In genomic region chr7:151062399-151063211, GRCh38 we compare ENCODE assay signal across 1 cellular context.
TF ChIP-seq lines count a peak whose summit lies in the region.

No MANE protein-coding gene starts in this region.

TF ChIP-seq in HepG2, 621 proteins besides CTCF, POLR2A, EP300 and RAD21 (continued from another document and continues in another):
- TF ChIP-seq, protein P1, sequence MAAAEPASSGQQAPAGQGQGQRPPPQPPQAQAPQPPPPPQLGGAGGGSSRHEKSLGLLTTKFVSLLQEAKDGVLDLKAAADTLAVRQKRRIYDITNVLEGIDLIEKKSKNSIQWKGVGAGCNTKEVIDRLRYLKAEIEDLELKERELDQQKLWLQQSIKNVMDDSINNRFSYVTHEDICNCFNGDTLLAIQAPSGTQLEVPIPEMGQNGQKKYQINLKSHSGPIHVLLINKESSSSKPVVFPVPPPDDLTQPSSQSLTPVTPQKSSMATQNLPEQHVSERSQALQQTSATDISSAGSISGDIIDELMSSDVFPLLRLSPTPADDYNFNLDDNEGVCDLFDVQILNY (CRISPR knock-in tag; conservative IDR thresholded peaks at IDR 0.05): no peak
- TF ChIP-seq PCBP1 (IDR thresholded peaks at IDR 0.05; ENCODE audit: borderline replicate concordance, low read depth, low read length) (no peak), SRSF9 (IDR thresholded peaks at IDR 0.05; ENCODE audit: borderline replicate concordance, insufficient read depth, low read depth, low read length, poor library complexity, severe bottlenecking) (no peak), JUND (CRISPR knock-in tag; IDR thresholded peaks at IDR 0.05) (no peak), HDAC2 (CRISPR knock-in tag; IDR thresholded peaks at IDR 0.05) (no peak), NPAS2 (CRISPR knock-in tag; IDR thresholded peaks at IDR 0.05; ENCODE audit: borderline replicate concordance) (no peak), ZNF431 (CRISPR knock-in tag; IDR thresholded peaks at IDR 0.05; ENCODE audit: borderline replicate concordance, low read depth) (no peak), MYPOP (CRISPR knock-in tag; IDR thresholded peaks at IDR 0.05) (no peak), ZNF891 (CRISPR knock-in tag; IDR thresholded peaks at IDR 0.05) (no peak), NKX3-1 (CRISPR knock-in tag; IDR thresholded peaks at IDR 0.05) (no peak), ZNF746 (CRISPR knock-in tag; IDR thresholded peaks at IDR 0.05) (0 out of 2 replicates have a peak, but pooled peaks have one; percentile 34), PRMT3 (CRISPR knock-in tag; IDR thresholded peaks at IDR 0.05; ENCODE audit: borderline replicate concordance, low read depth) (no peak), ZFP37 (CRISPR knock-in tag; IDR thresholded peaks at IDR 0.05; ENCODE audit: borderline replicate concordance) (no peak), ZNF850 (CRISPR knock-in tag; conservative IDR thresholded peaks at IDR 0.05) (no peak), ZNF30 (CRISPR knock-in tag; IDR thresholded peaks at IDR 0.05) (no peak), ZNF44 (CRISPR knock-in tag; IDR thresholded peaks at IDR 0.05) (no peak), THAP9 (CRISPR knock-in tag; IDR thresholded peaks at IDR 0.05; ENCODE audit: borderline replicate concordance) (peak; percentile 66; the same call in 1 of the 2 replicates), SMAD1 (CRISPR knock-in tag; IDR thresholded peaks at IDR 0.05; ENCODE audit: borderline replicate concordance, low read depth) (no peak), FOXC1 (CRISPR knock-in tag; IDR thresholded peaks at IDR 0.05; ENCODE audit: borderline replicate concordance) (peak; percentile 50; the same call in 1 of the 2 replicates), GATA4 (IDR thresholded peaks at IDR 0.05; ENCODE audit: borderline replicate concordance, low read depth) (peak; percentile 46), ZNF335 (CRISPR knock-in tag; IDR thresholded peaks at IDR 0.05) (no peak), YY1 (IDR thresholded peaks at IDR 0.05; ENCODE audit: insufficient read depth, insufficient replicate concordance, low read depth, low read length) (peak; percentile 54), NCOR1 (IDR thresholded peaks at IDR 0.05; ENCODE audit: borderline replicate concordance, low read length) (peak; percentile 64; the same call in 1 of the 2 replicates), EHMT2 (IDR thresholded peaks at IDR 0.05; ENCODE audit: borderline replicate concordance, low read depth, low read length) (no peak), TOPORS (CRISPR knock-in tag; IDR thresholded peaks at IDR 0.05) (no peak), ZNF552 (CRISPR knock-in tag; IDR thresholded peaks at IDR 0.05; ENCODE audit: borderline replicate concordance) (no peak), SOX5 (CRISPR knock-in tag; IDR thresholded peaks at IDR 0.05; ENCODE audit: borderline replicate concordance) (no peak; the same call in 1 of the 2 replicates), KLF6 (CRISPR knock-in tag; IDR thresholded peaks at IDR 0.05) (no peak), HOXA9 (CRISPR knock-in tag; IDR thresholded peaks at IDR 0.05; ENCODE audit: borderline replicate concordance) (no peak), ZNF292 (CRISPR knock-in tag; IDR thresholded peaks at IDR 0.05; ENCODE audit: borderline replicate concordance, low read depth) (no peak), TCF12 (IDR thresholded peaks at IDR 0.05) (no peak), TCF12 (CRISPR knock-in tag; IDR thresholded peaks at IDR 0.05) (0 out of 2 replicates have a peak, but pooled peaks have one; percentile 1), KLF12 (CRISPR knock-in tag; IDR thresholded peaks at IDR 0.05; ENCODE audit: borderline replicate concordance) (no peak), RARA (CRISPR knock-in tag; IDR thresholded peaks at IDR 0.05) (peak; percentile 38), AKNA (CRISPR knock-in tag; IDR thresholded peaks at IDR 0.05; ENCODE audit: borderline replicate concordance) (no peak)
- TF ChIP-seq, protein P2, sequence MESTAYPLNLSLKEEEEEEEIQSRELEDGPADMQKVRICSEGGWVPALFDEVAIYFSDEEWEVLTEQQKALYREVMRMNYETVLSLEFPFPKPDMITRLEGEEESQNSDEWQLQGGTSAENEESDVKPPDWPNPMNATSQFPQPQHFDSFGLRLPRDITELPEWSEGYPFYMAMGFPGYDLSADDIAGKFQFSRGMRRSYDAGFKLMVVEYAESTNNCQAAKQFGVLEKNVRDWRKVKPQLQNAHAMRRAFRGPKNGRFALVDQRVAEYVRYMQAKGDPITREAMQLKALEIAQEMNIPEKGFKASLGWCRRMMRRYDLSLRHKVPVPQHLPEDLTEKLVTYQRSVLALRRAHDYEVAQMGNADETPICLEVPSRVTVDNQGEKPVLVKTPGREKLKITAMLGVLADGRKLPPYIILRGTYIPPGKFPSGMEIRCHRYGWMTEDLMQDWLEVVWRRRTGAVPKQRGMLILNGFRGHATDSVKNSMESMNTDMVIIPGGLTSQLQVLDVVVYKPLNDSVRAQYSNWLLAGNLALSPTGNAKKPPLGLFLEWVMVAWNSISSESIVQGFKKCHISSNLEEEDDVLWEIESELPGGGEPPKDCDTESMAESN (CRISPR knock-in tag; conservative IDR thresholded peaks at IDR 0.05): peak; percentile 47; the same call in 1 of the 2 replicates
- TF ChIP-seq, protein P3, sequence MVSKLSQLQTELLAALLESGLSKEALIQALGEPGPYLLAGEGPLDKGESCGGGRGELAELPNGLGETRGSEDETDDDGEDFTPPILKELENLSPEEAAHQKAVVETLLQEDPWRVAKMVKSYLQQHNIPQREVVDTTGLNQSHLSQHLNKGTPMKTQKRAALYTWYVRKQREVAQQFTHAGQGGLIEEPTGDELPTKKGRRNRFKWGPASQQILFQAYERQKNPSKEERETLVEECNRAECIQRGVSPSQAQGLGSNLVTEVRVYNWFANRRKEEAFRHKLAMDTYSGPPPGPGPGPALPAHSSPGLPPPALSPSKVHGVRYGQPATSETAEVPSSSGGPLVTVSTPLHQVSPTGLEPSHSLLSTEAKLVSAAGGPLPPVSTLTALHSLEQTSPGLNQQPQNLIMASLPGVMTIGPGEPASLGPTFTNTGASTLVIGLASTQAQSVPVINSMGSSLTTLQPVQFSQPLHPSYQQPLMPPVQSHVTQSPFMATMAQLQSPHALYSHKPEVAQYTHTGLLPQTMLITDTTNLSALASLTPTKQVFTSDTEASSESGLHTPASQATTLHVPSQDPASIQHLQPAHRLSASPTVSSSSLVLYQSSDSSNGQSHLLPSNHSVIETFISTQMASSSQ (IDR thresholded peaks at IDR 0.05; ENCODE audit: low read depth): peak; percentile 96
- TF ChIP-seq, protein P3 (CRISPR knock-in tag; IDR thresholded peaks at IDR 0.05; ENCODE audit: borderline replicate concordance): peak; percentile 98
- TF ChIP-seq, protein P4, sequence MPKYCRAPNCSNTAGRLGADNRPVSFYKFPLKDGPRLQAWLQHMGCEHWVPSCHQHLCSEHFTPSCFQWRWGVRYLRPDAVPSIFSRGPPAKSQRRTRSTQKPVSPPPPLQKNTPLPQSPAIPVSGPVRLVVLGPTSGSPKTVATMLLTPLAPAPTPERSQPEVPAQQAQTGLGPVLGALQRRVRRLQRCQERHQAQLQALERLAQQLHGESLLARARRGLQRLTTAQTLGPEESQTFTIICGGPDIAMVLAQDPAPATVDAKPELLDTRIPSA (CRISPR knock-in tag; IDR thresholded peaks at IDR 0.05; ENCODE audit: borderline replicate concordance): no peak
- TF ChIP-seq, protein P5, sequence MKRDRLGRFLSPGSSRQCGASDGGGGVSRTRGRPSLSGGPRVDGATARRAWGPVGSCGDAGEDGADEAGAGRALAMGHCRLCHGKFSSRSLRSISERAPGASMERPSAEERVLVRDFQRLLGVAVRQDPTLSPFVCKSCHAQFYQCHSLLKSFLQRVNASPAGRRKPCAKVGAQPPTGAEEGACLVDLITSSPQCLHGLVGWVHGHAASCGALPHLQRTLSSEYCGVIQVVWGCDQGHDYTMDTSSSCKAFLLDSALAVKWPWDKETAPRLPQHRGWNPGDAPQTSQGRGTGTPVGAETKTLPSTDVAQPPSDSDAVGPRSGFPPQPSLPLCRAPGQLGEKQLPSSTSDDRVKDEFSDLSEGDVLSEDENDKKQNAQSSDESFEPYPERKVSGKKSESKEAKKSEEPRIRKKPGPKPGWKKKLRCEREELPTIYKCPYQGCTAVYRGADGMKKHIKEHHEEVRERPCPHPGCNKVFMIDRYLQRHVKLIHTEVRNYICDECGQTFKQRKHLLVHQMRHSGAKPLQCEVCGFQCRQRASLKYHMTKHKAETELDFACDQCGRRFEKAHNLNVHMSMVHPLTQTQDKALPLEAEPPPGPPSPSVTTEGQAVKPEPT (CRISPR knock-in tag; IDR thresholded peaks at IDR 0.05; ENCODE audit: low read depth): no peak
